3 cellular contexts compared by ENCODE assay signal in the genomic region with DNA sequence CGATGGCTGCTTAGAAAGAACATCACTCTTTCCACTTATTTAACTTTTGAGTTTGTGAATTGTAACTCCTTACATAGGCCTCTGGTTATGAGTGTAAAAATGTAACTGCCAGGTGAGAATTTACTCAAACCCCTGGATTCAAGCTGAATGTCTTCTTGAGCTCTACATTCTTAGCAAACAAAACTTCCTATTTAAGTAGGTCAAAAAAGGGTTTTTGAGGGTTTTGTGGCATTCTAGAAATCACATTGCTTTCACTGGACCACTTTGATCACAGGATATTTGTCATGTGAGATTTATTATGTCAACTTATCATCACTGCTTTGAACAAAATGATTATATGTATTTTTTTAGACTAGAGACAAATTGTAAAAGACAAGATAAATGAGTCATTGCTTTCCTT.
A peak's percentile ranks its signal among the peaks of the same experiment; 100 is the strongest.
TF ChIP-seq lines count a peak whose summit lies in the region.

No MANE protein-coding gene starts in this region.

TF ChIP-seq in SK-N-SH, 30 proteins besides CTCF, POLR2A, EP300 and RAD21:
- TF ChIP-seq JUND (IDR thresholded peaks at IDR 0.05), result peak; percentile 24; the same call in 1 of the 2 replicates
- TF ChIP-seq SIN3A (IDR thresholded peaks at IDR 0.05; ENCODE audit: borderline replicate concordance, low read depth, low read length), result no peak
- TF ChIP-seq, protein P1, sequence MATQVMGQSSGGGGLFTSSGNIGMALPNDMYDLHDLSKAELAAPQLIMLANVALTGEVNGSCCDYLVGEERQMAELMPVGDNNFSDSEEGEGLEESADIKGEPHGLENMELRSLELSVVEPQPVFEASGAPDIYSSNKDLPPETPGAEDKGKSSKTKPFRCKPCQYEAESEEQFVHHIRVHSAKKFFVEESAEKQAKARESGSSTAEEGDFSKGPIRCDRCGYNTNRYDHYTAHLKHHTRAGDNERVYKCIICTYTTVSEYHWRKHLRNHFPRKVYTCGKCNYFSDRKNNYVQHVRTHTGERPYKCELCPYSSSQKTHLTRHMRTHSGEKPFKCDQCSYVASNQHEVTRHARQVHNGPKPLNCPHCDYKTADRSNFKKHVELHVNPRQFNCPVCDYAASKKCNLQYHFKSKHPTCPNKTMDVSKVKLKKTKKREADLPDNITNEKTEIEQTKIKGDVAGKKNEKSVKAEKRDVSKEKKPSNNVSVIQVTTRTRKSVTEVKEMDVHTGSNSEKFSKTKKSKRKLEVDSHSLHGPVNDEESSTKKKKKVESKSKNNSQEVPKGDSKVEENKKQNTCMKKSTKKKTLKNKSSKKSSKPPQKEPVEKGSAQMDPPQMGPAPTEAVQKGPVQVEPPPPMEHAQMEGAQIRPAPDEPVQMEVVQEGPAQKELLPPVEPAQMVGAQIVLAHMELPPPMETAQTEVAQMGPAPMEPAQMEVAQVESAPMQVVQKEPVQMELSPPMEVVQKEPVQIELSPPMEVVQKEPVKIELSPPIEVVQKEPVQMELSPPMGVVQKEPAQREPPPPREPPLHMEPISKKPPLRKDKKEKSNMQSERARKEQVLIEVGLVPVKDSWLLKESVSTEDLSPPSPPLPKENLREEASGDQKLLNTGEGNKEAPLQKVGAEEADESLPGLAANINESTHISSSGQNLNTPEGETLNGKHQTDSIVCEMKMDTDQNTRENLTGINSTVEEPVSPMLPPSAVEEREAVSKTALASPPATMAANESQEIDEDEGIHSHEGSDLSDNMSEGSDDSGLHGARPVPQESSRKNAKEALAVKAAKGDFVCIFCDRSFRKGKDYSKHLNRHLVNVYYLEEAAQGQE (IDR thresholded peaks at IDR 0.05; ENCODE audit: low read depth, low read length), result no peak
- TF ChIP-seq, protein P2, sequence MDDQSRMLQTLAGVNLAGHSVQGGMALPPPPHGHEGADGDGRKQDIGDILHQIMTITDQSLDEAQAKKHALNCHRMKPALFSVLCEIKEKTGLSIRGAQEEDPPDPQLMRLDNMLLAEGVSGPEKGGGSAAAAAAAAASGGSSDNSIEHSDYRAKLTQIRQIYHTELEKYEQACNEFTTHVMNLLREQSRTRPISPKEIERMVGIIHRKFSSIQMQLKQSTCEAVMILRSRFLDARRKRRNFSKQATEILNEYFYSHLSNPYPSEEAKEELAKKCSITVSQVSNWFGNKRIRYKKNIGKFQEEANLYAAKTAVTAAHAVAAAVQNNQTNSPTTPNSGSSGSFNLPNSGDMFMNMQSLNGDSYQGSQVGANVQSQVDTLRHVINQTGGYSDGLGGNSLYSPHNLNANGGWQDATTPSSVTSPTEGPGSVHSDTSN (IDR thresholded peaks at IDR 0.05), result peak; percentile 65
- TF ChIP-seq SMC3 (IDR thresholded peaks at IDR 0.05; ENCODE audit: low read depth, low read length), result no peak

TF ChIP-seq in SK-N-SH treated with all-trans-retinoic acid at 6 μM for 48 hours, 23 proteins besides CTCF, POLR2A, EP300 and RAD21:
- TF ChIP-seq RARB (CRISPR knock-in tag; IDR thresholded peaks at IDR 0.05) (no peak), ZNF70 (CRISPR knock-in tag; IDR thresholded peaks at IDR 0.05) (no peak), ISL1 (CRISPR knock-in tag; IDR thresholded peaks at IDR 0.05) (no peak), ZNF8 (CRISPR knock-in tag; IDR thresholded peaks at IDR 0.05) (no peak), TCF4 (CRISPR knock-in tag; IDR thresholded peaks at IDR 0.05; ENCODE audit: borderline replicate concordance) (no peak), ARNTL (CRISPR knock-in tag; IDR thresholded peaks at IDR 0.05; ENCODE audit: borderline replicate concordance, low read depth) (no peak), CSDC2 (CRISPR knock-in tag; IDR thresholded peaks at IDR 0.05) (no peak), TOX (CRISPR knock-in tag; IDR thresholded peaks at IDR 0.05; ENCODE audit: borderline replicate concordance) (no peak), ESRRG (CRISPR knock-in tag; IDR thresholded peaks at IDR 0.05) (no peak), BACH2 (CRISPR knock-in tag; IDR thresholded peaks at IDR 0.05; ENCODE audit: borderline replicate concordance) (no peak)
- TF ChIP-seq, protein P3, sequence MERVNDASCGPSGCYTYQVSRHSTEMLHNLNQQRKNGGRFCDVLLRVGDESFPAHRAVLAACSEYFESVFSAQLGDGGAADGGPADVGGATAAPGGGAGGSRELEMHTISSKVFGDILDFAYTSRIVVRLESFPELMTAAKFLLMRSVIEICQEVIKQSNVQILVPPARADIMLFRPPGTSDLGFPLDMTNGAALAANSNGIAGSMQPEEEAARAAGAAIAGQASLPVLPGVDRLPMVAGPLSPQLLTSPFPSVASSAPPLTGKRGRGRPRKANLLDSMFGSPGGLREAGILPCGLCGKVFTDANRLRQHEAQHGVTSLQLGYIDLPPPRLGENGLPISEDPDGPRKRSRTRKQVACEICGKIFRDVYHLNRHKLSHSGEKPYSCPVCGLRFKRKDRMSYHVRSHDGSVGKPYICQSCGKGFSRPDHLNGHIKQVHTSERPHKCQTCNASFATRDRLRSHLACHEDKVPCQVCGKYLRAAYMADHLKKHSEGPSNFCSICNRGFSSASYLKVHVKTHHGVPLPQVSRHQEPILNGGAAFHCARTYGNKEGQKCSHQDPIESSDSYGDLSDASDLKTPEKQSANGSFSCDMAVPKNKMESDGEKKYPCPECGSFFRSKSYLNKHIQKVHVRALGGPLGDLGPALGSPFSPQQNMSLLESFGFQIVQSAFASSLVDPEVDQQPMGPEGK (CRISPR knock-in tag; IDR thresholded peaks at IDR 0.05; ENCODE audit: borderline replicate concordance), result no peak
- TF ChIP-seq, protein P4, sequence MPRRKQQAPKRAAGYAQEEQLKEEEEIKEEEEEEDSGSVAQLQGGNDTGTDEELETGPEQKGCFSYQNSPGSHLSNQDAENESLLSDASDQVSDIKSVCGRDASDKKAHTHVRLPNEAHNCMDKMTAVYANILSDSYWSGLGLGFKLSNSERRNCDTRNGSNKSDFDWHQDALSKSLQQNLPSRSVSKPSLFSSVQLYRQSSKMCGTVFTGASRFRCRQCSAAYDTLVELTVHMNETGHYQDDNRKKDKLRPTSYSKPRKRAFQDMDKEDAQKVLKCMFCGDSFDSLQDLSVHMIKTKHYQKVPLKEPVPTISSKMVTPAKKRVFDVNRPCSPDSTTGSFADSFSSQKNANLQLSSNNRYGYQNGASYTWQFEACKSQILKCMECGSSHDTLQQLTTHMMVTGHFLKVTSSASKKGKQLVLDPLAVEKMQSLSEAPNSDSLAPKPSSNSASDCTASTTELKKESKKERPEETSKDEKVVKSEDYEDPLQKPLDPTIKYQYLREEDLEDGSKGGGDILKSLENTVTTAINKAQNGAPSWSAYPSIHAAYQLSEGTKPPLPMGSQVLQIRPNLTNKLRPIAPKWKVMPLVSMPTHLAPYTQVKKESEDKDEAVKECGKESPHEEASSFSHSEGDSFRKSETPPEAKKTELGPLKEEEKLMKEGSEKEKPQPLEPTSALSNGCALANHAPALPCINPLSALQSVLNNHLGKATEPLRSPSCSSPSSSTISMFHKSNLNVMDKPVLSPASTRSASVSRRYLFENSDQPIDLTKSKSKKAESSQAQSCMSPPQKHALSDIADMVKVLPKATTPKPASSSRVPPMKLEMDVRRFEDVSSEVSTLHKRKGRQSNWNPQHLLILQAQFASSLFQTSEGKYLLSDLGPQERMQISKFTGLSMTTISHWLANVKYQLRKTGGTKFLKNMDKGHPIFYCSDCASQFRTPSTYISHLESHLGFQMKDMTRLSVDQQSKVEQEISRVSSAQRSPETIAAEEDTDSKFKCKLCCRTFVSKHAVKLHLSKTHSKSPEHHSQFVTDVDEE (CRISPR knock-in tag; IDR thresholded peaks at IDR 0.05), result no peak

TF ChIP-seq in HepG2, 621 proteins besides CTCF, POLR2A, EP300 and RAD21:
- TF ChIP-seq RFXAP (CRISPR knock-in tag; IDR thresholded peaks at IDR 0.05; ENCODE audit: borderline replicate concordance) (no peak), MBD4 (IDR thresholded peaks at IDR 0.05; ENCODE audit: borderline replicate concordance, low read length) (no peak), IKZF1 (IDR thresholded peaks at IDR 0.05) (no peak), FOXP1 (IDR thresholded peaks at IDR 0.05) (no peak), FOXP1 (CRISPR knock-in tag; IDR thresholded peaks at IDR 0.05) (no peak), GTF2F1 (IDR thresholded peaks at IDR 0.05; ENCODE audit: low read length) (no peak), NR3C1 (CRISPR knock-in tag; IDR thresholded peaks at IDR 0.05) (no peak), SIN3A (IDR thresholded peaks at IDR 0.05; ENCODE audit: borderline replicate concordance, low read depth, low read length) (no peak), ZNF367 (CRISPR knock-in tag; IDR thresholded peaks at IDR 0.05; ENCODE audit: borderline replicate concordance) (no peak), SRF (IDR thresholded peaks at IDR 0.05; ENCODE audit: low read depth, low read length) (no peak), ZNF737 (CRISPR knock-in tag; IDR thresholded peaks at IDR 0.05; ENCODE audit: borderline replicate concordance) (no peak), GZF1 (CRISPR knock-in tag; IDR thresholded peaks at IDR 0.05) (no peak)
- TF ChIP-seq, protein P5, sequence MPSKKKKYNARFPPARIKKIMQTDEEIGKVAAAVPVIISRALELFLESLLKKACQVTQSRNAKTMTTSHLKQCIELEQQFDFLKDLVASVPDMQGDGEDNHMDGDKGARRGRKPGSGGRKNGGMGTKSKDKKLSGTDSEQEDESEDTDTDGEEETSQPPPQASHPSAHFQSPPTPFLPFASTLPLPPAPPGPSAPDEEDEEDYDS (CRISPR knock-in tag; IDR thresholded peaks at IDR 0.05), result no peak
- TF ChIP-seq, protein P6, sequence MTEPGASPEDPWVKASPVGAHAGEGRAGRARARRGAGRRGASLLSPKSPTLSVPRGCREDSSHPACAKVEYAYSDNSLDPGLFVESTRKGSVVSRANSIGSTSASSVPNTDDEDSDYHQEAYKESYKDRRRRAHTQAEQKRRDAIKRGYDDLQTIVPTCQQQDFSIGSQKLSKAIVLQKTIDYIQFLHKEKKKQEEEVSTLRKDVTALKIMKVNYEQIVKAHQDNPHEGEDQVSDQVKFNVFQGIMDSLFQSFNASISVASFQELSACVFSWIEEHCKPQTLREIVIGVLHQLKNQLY (CRISPR knock-in tag; IDR thresholded peaks at IDR 0.05), result no peak
- TF ChIP-seq, protein P7, sequence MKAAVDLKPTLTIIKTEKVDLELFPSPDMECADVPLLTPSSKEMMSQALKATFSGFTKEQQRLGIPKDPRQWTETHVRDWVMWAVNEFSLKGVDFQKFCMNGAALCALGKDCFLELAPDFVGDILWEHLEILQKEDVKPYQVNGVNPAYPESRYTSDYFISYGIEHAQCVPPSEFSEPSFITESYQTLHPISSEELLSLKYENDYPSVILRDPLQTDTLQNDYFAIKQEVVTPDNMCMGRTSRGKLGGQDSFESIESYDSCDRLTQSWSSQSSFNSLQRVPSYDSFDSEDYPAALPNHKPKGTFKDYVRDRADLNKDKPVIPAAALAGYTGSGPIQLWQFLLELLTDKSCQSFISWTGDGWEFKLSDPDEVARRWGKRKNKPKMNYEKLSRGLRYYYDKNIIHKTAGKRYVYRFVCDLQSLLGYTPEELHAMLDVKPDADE (CRISPR knock-in tag; IDR thresholded peaks at IDR 0.05), result no peak
- TF ChIP-seq, protein P8, sequence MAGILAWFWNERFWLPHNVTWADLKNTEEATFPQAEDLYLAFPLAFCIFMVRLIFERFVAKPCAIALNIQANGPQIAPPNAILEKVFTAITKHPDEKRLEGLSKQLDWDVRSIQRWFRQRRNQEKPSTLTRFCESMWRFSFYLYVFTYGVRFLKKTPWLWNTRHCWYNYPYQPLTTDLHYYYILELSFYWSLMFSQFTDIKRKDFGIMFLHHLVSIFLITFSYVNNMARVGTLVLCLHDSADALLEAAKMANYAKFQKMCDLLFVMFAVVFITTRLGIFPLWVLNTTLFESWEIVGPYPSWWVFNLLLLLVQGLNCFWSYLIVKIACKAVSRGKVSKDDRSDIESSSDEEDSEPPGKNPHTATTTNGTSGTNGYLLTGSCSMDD (CRISPR knock-in tag; IDR thresholded peaks at IDR 0.05), result no peak
- TF ChIP-seq, protein P9, sequence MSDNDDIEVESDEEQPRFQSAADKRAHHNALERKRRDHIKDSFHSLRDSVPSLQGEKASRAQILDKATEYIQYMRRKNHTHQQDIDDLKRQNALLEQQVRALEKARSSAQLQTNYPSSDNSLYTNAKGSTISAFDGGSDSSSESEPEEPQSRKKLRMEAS (IDR thresholded peaks at IDR 0.05), result no peak
- TF ChIP-seq, protein P10, sequence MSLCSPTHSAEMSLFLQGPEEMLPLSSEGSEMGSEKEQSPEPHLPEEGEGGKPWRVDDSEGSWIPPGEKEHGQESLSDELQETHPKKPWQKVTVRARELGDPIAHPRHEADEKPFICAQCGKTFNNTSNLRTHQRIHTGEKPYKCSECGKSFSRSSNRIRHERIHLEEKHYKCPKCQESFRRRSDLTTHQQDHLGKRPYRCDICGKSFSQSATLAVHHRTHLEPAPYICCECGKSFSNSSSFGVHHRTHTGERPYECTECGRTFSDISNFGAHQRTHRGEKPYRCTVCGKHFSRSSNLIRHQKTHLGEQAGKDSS (CRISPR knock-in tag; IDR thresholded peaks at IDR 0.05; ENCODE audit: borderline replicate concordance, low read depth), result no peak
- TF ChIP-seq, protein P11, sequence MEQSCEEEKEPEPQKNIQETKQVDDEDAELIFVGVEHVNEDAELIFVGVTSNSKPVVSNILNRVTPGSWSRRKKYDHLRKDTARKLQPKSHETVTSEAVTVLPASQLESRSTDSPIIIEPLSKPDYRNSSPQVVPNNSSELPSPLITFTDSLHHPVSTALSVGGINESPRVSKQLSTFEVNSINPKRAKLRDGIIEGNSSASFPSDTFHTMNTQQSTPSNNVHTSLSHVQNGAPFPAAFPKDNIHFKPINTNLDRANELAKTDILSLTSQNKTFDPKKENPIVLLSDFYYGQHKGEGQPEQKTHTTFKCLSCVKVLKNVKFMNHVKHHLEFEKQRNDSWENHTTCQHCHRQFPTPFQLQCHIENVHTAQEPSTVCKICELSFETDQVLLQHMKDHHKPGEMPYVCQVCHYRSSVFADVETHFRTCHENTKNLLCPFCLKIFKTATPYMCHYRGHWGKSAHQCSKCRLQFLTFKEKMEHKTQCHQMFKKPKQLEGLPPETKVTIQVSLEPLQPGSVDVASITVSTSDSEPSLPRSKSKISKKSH (CRISPR knock-in tag; IDR thresholded peaks at IDR 0.05; ENCODE audit: borderline replicate concordance), result no peak
TF ChIP-seq in HepG2: peak in this region for 0.
